In the genomic region with DNA sequence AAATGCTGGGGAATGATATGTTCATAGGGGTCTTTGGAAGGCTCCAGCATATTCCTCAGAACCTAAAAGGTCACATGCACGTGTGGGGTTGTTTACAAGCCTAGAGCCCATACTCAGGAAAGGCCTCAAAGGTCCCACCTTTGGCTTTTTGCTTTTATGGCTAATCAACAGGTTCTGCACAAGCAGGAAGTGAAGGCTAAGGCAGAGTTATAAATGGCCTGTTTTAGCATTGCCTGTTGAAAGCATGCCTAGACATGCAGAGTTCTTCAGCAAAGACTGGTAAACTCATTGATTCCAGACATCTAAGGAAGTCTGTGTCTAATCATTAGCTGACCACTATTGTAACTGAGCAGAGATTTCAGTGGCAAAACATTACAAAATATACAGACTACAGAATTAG, we compare ENCODE assay signal across 15 cellular contexts.
DNase-seq lines count a peak whose midpoint lies in the region; ATAC-seq, FAIRE-seq and TF ChIP-seq lines count a peak whose summit lies in the region.
"Had no signal": no experiment of that assay in that cellular context is flagged by ENCODE, and none has a peak within 500 bp of the region (broad histone marks: within the 10 kb centered on the region; RNA-seq: fewer than 3 reads in every experiment).

No MANE protein-coding gene starts in this region.

- H3K27me3 ChIP-seq in HepG2 (ENCODE audit: control insufficient read depth in 1 of 2, insufficient read depth in 2 of 2, low read length in 2 of 2) (no peaks in the 10 kb centered on the region), right lobe of liver (no peaks in the 10 kb centered on the region), astrocyte (ENCODE audit: insufficient read depth, low read length) (no peaks in the 10 kb centered on the region), esophagus muscularis mucosa (no peaks in the 10 kb centered on the region), small intestine (ENCODE audit: control insufficient read depth in 2 of 2, insufficient read depth in 2 of 2, low read length in 2 of 2) (no peaks in the 10 kb centered on the region)
- H3K27me3 ChIP-seq: BLaER1 had no signal

- H3K4me2 ChIP-seq in HepG2 (ENCODE audit: low read depth, low read length), result no peak overlapping the region
- no peak overlapping the region for H3K4me2 ChIP-seq in astrocyte (ENCODE audit: low read length)
- H3K4me2 ChIP-seq: BLaER1 had no signal

- H3K9me3 ChIP-seq in HepG2 (ENCODE audit: low read length), result peaks cover 19% of the 10 kb centered on the region
- no peaks in the 10 kb centered on the region for H3K9me3 ChIP-seq in right lobe of liver
- H3K9me3 ChIP-seq in astrocyte (ENCODE audit: insufficient read depth, low read depth, low read length), result peaks cover 8% of the 10 kb centered on the region
- H3K9me3 ChIP-seq in esophagus muscularis mucosa, result peaks cover 0 to 7% (median 6%) of the 10 kb centered on the region in 4 donors
- H3K9me3 ChIP-seq in small intestine (ENCODE audit: control insufficient read depth, low read depth), result peaks cover 3% of the 10 kb centered on the region

- TF ChIP-seq POLR2A in HepG2 (IDR thresholded peaks at IDR 0.05; ENCODE audit: insufficient read depth in 1 of 2, low read depth in 2 of 2, low read length in 2 of 2), result no peak
- no peak for TF ChIP-seq POLR2A in right lobe of liver (IDR thresholded peaks at IDR 0.05)
- no peak for TF ChIP-seq POLR2A in esophagus muscularis mucosa (IDR thresholded peaks at IDR 0.05; ENCODE audit: low read depth)

- BruUV-seq in HepG2 (replicated peaks; lab: Mats Ljungman, UMichigan), result no TSS peak

- no peak overlapping the region for H3K4me3 Mint-ChIP-seq in astrocyte (ENCODE audit: unreplicated experiment)
- H3K4me3 Mint-ChIP-seq: CD14-positive monocyte had no signal

- H3K9ac ChIP-seq in HepG2 (ENCODE audit: insufficient read depth, low read depth, low read length), result no peak overlapping the region
- no peak overlapping the region for H3K9ac ChIP-seq in astrocyte (ENCODE audit: low read length)
- H3K9ac ChIP-seq: BLaER1 had no signal

- in situ Hi-C loops in HepG2 (cut with HindIII; ENCODE audit: extremely low pct_ligation_motif_present, low pct_unique_long_range_greater_than_20kb), result no loop called here

- CTCF ChIA-PET in HepG2 (lab: Yijun Ruan, JAX; ENCODE audit: low intra/inter-chr PET ratio, low total read pairs), result no interaction called here

- intact Hi-C loops in HepG2 (cut with micrococcal nuclease; ENCODE audit: unreplicated experiment) (no loop called here), right lobe of liver (cut with DNase I) (no loop called here), esophagus muscularis mucosa (cut with DNase I) (no loop called here)

- no peak for TF ChIP-seq RAD21 in HepG2 (CRISPR knock-in tag; IDR thresholded peaks at IDR 0.05)

- peaks cover 28% of the 10 kb centered on the region for H3K9me3 Mint-ChIP-seq in astrocyte (ENCODE audit: unreplicated experiment)

- H3K27ac ChIP-seq in HepG2 (ENCODE audit: extremely low read length, insufficient read depth, low read length) (no peak overlapping the region), right lobe of liver (no peak overlapping the region), astrocyte (ENCODE audit: low read depth, low read length) (no peak overlapping the region), esophagus muscularis mucosa (replicated peaks in 1 of 4) (no peak overlapping the region), small intestine (ENCODE audit: low read depth in 1 of 2, low read length in 1 of 2) (no peak overlapping the region)
- H3K27ac ChIP-seq: BLaER1 had no signal

- no peak for FAIRE-seq in HepG2 (lab: Jason Lieb, UNC)
- peak; percentile 5 for FAIRE-seq in astrocyte (lab: Jason Lieb, UNC)
- no peak for FAIRE-seq in small intestine (lab: Jason Lieb, UNC)

- no peaks in the 10 kb centered on the region for H3K27me3 Mint-ChIP-seq in astrocyte (ENCODE audit: low read depth, unreplicated experiment)
- H3K27me3 Mint-ChIP-seq: CD4-positive, alpha-beta memory T cell had no signal

- TF ChIP-seq EP300 in HepG2 (IDR thresholded peaks at IDR 0.05; ENCODE audit: low read depth in 2 of 2, low read length in 2 of 2) (no peak), HepG2 (CRISPR knock-in tag; IDR thresholded peaks at IDR 0.05; ENCODE audit: borderline replicate concordance) (no peak), esophagus muscularis mucosa (IDR thresholded peaks at IDR 0.05) (no peak)

- POLR2A ChIA-PET in HepG2 (lab: Yijun Ruan, JAX), result interaction anchor here (0.9 to 1.2 kb wide), 2 partner anchors 12 to 90 kb away, joined by 3 read pairs; no protein-coding TSS in a partner anchor

- no peak overlapping the region for H3K27ac Mint-ChIP-seq in astrocyte (ENCODE audit: unreplicated experiment)
- H3K27ac Mint-ChIP-seq: CD14-positive monocyte had no signal

- peaks cover 0 to 4% of the 10 kb centered on the region in 2 experiments; a peak in 3 of 5 replicates for H3K36me3 ChIP-seq in HepG2 (replicated peaks in 1 of 2; ENCODE audit: control insufficient read depth in 1 of 2, insufficient read depth in 2 of 2, low read length in 2 of 2)
- no peaks in the 10 kb centered on the region for H3K36me3 ChIP-seq in right lobe of liver
- no peaks in the 10 kb centered on the region for H3K36me3 ChIP-seq in astrocyte (ENCODE audit: insufficient read depth, low read length)
- H3K36me3 ChIP-seq in esophagus muscularis mucosa, result no peaks in the 10 kb centered on the region
- H3K36me3 ChIP-seq in small intestine (ENCODE audit: control insufficient read depth in 2 of 2, insufficient read depth in 2 of 2, low read length in 2 of 2), result no peaks in the 10 kb centered on the region
- H3K36me3 ChIP-seq: BLaER1 had no signal

- WGBS in HepG2 (ENCODE audit: low lambda C conversion rate), result 82% methylated on average over 1 of the region's 1 CpG
- 0% methylated on average over 1 of the region's 1 CpG for WGBS in right lobe of liver (ENCODE audit: insufficient coverage, low coverage, low lambda C conversion rate, missing lambda C conversion rate)
- WGBS in esophagus muscularis mucosa, result 92% methylated on average over 1 of the region's 1 CpG
- 43 to 76% (median 70%) methylated on average over 1 of the region's 1 CpG for WGBS in small intestine, 3 donors

- H3K4me1 Mint-ChIP-seq in astrocyte (ENCODE audit: low read depth, unreplicated experiment), result peaks cover 23% of the 10 kb centered on the region

- DNase-seq in HepG2 (ENCODE audit: low spot score), result no peak
- no peak for DNase-seq in right lobe of liver
- no peak for DNase-seq in astrocyte (ENCODE audit: low read depth)
- peak; percentile 8 for DNase-seq in esophagus muscularis mucosa (ENCODE audit: extremely low spot score)
- DNase-seq in NCI-H1436 (lab: John Stamatoyannopoulos, UW), result no peak
- DNase-seq in small intestine, result no peak
- DNase-seq: 8988T; CD4-positive, alpha-beta memory T cell; DMS79 treated with DMSO at 0.1 percent for 48 hours; GF-D8; GOT3; H7 had no signal

- H3K4me3 ChIP-seq in HepG2 (replicated peaks in 1 of 3; ENCODE audit: insufficient read depth in 1 of 3, low read depth in 2 of 3, low read length in 3 of 3) (no peak overlapping the region), right lobe of liver (no peak overlapping the region), astrocyte (ENCODE audit: insufficient read depth, low read depth, low read length) (no peak overlapping the region), esophagus muscularis mucosa (no peak overlapping the region), small intestine (ENCODE audit: low read depth in 1 of 2, low read length in 2 of 2) (no peak overlapping the region)
- H3K4me3 ChIP-seq: BLaER1 had no signal

- H4K20me1 ChIP-seq in HepG2 (ENCODE audit: insufficient read depth, low read length) (0 out of 2 replicates have a peak, but pooled peaks cover under 1% of the 10 kb centered on the region), astrocyte (ENCODE audit: insufficient read depth, low read length) (no peaks in the 10 kb centered on the region)
- H4K20me1 ChIP-seq: BLaER1 had no signal

- H3K4me1 ChIP-seq in HepG2 (ENCODE audit: insufficient read depth, low read length), result peaks cover 27% of the 10 kb centered on the region
- H3K4me1 ChIP-seq in right lobe of liver, result peaks cover 0 to 3% (median 0%) of the 10 kb centered on the region in 4 donors
- peaks cover 13% of the 10 kb centered on the region for H3K4me1 ChIP-seq in astrocyte (ENCODE audit: insufficient read depth, low read length)
- H3K4me1 ChIP-seq in esophagus muscularis mucosa, result peaks cover 2 to 7% (median 6%) of the 10 kb centered on the region in 4 donors
- no peaks in the 10 kb centered on the region for H3K4me1 ChIP-seq in small intestine (ENCODE audit: control insufficient read depth in 2 of 2, insufficient read depth in 1 of 2, low read depth in 1 of 2, low read length in 1 of 2)

- peaks cover 2% of the 10 kb centered on the region for H3K36me3 Mint-ChIP-seq in astrocyte (ENCODE audit: low read depth, unreplicated experiment)
- H3K36me3 Mint-ChIP-seq: CD14-positive monocyte had no signal

- ATAC-seq in HepG2 (no peak), right lobe of liver (no peak), GM19467 (IDR thresholded peaks at IDR 0.05; ENCODE audit: unreplicated experiment) (no peak)

- H2AFZ ChIP-seq in HepG2 (ENCODE audit: low read length) (no peak overlapping the region), astrocyte (ENCODE audit: low read depth, low read length) (no peak overlapping the region)

- TF ChIP-seq CTCF in HepG2 (CRISPR knock-in tag; IDR thresholded peaks at IDR 0.05) (no peak), right lobe of liver (IDR thresholded peaks at IDR 0.05) (no peak), astrocyte (IDR thresholded peaks at IDR 0.05; ENCODE audit: insufficient read depth, low read depth, low read length) (no peak), esophagus muscularis mucosa (IDR thresholded peaks at IDR 0.05) (no peak)

- H3K79me2 ChIP-seq in HepG2 (ENCODE audit: insufficient read depth, low read length) (peaks cover 33% of the 10 kb centered on the region), astrocyte (ENCODE audit: insufficient read depth, low read length) (no peaks in the 10 kb centered on the region)

TF ChIP-seq in HepG2, 621 proteins besides CTCF, POLR2A, EP300 and RAD21 (continues in another document):
- peak; percentile 100 for TF ChIP-seq ZNF550 (CRISPR knock-in tag; IDR thresholded peaks at IDR 0.05; ENCODE audit: borderline replicate concordance)
- TF ChIP-seq ZNF468 (CRISPR knock-in tag; IDR thresholded peaks at IDR 0.05), result no peak
